Comparison of ENCODE assay signal across 8 cellular contexts in genomic region chr19:12778905-12779161, GRCh38. TPM values are rescaled to one million over a fixed set of nuclear protein-coding genes. Genes with fewer than 3 reads are reported as not detected.
DNase-seq lines count a peak whose midpoint lies in the region; ATAC-seq and TF ChIP-seq lines count a peak whose summit lies in the region.

No MANE protein-coding gene starts in this region.

- peak overlapping the region in 9 of 10 donors; percentile 84 to 97 (median 94) for H3K27ac Mint-ChIP-seq in naive thymus-derived CD8-positive, alpha-beta T cell

- H3K27ac ChIP-seq in AG04450 (ENCODE audit: low read depth, low read length): peak overlapping the region; percentile 98
- H3K27ac ChIP-seq in KOPT-K1 (ENCODE audit: low read depth, low read length, poor library complexity, severe bottlenecking): peak overlapping the region; percentile 82
- peak overlapping the region; percentile 90 for H3K27ac ChIP-seq in cingulate gyrus (ENCODE audit: low read depth, low read length)

- TF ChIP-seq CTCF in AG04450 (IDR thresholded peaks at IDR 0.05; ENCODE audit: low read depth, low read length): no peak

- H3K9me3 ChIP-seq in AG04450 (ENCODE audit: control insufficient read depth, insufficient read depth, low read length): peaks cover 3% of the 10 kb centered on the region; the same call in 1 of the 2 replicates
- no peaks in the 10 kb centered on the region for H3K9me3 ChIP-seq in KOPT-K1 (ENCODE audit: insufficient read depth, low read length, poor library complexity, severe bottlenecking)

- no peaks in the 10 kb centered on the region for H3K27me3 ChIP-seq in AG04450 (ENCODE audit: control insufficient read depth, insufficient read depth, low read length)

- DNase-seq in AG04450 (ENCODE audit: low read depth, low spot score) (no peak), mucosa of gallbladder (ENCODE audit: low spot score) (no peak), ACHN (no peak)
- no peak for DNase-seq in naive thymus-derived CD8-positive, alpha-beta T cell

- no peaks in the 10 kb centered on the region for H3K9me3 Mint-ChIP-seq in naive thymus-derived CD8-positive, alpha-beta T cell

- peak overlapping the region; percentile 79 to 88 (median 84) for H3K4me3 Mint-ChIP-seq in naive thymus-derived CD8-positive, alpha-beta T cell

- ATAC-seq in naive thymus-derived CD8-positive, alpha-beta T cell: no peak
- ATAC-seq in GM18867 (IDR thresholded peaks at IDR 0.05; ENCODE audit: unreplicated experiment): no peak
- ATAC-seq in activated CD4-positive, CD25-positive, alpha-beta regulatory T cell treated with anti-CD3 and anti-CD28 coated beads, Interleukin-2, amount 50 U/mL, for 24 hours: no peak

- H3K36me3 ChIP-seq in KOPT-K1 (ENCODE audit: insufficient read depth, low read length): no peaks in the 10 kb centered on the region

- in situ Hi-C loops in ACHN (cut with HindIII; ENCODE audit: low pct_ligation_motif_present, low pct_unique_long_range_greater_than_20kb, low sequenced_read_pairs): no loop called here

- peaks cover 20 to 51% (median 39%) of the 10 kb centered on the region in 4 donors for H3K4me1 Mint-ChIP-seq in naive thymus-derived CD8-positive, alpha-beta T cell

- CTCF ChIA-PET in AG04450 (lab: Charles Lee): interaction anchor here (0.9 to 7.5 kb wide), 6 partner anchors 10 to 69 kb away, joined by 3 to 92 read pairs (median 20); partner anchors contain the start of gene JUNB

- POLR2A ChIA-PET in AG04450 (lab: Yijun Ruan, JAX): interaction anchor here (0.7 to 2.9 kb wide), 5 partner anchors 10 to 32 kb away, joined by 3 to 157 read pairs (median 16); partner anchors contain the start of gene JUNB
- POLR2A ChIA-PET in naive thymus-derived CD8-positive, alpha-beta T cell (lab: Charles Lee): interaction anchor here (1.2 to 20.9 kb wide), 4 partner anchors 10 to 82 kb away, joined by 3 to 1021 read pairs (median 20); partner anchors contain the start of genes JUNB, PRDX2, RNASEH2A and THSD8

- H3K36me3 Mint-ChIP-seq in naive thymus-derived CD8-positive, alpha-beta T cell: no peaks in the 10 kb centered on the region

- peak overlapping the region; percentile 68 for H3K4me3 ChIP-seq in AG04450 (ENCODE audit: low read depth, low read length)

- H3K27me3 Mint-ChIP-seq in naive thymus-derived CD8-positive, alpha-beta T cell: no peaks in the 10 kb centered on the region

RNA-seq across cellular contexts. Expression of gene HOOK2, which starts 3.5 kb away (rescaled TPM):
- 5.5 and 6.4 TPM in 2 replicates for polyA plus RNA-seq in AG04450 (2011; rRNA removed)
- 4.7 and 5.7 TPM in 2 replicates for polyA minus RNA-seq in AG04450 (2011; rRNA and poly(A)+ RNA removed)
- 10 to 100 TPM; 25.2 to 27.0 TPM for total RNA-seq in naive thymus-derived CD8-positive, alpha-beta T cell
- 1 to 10 TPM; 3.0 to 4.3 (median 3.2) TPM for polyA plus RNA-seq in naive thymus-derived CD8-positive, alpha-beta T cell
- total RNA-seq in mucosa of gallbladder: 128 TPM

RNA-seq across cellular contexts. Expression of gene JUNB, which starts 12.5 kb away (rescaled TPM):
- 24.1 and 44.3 TPM in 2 replicates for polyA plus RNA-seq in AG04450 (2011; rRNA removed)
- 15.7 and 16.4 TPM in 2 replicates for polyA minus RNA-seq in AG04450 (2011; rRNA and poly(A)+ RNA removed)
- total RNA-seq in naive thymus-derived CD8-positive, alpha-beta T cell: 100 to 1,000 TPM in 1 of 2 experiments, 10 to 100 TPM in 1; 99.1 to 103 TPM
- polyA plus RNA-seq in naive thymus-derived CD8-positive, alpha-beta T cell: 1,000 to 10,000 TPM in 2 of 3 donors, 100 to 1,000 TPM in 1; 845 to 1,468 (median 1,203) TPM
- total RNA-seq in mucosa of gallbladder: 119 TPM

RNA-seq across cellular contexts. Expression of gene PRDX2, which starts 22.8 kb away (rescaled TPM):
- polyA plus RNA-seq in AG04450 (2011; rRNA removed): 187 and 237 TPM in 2 replicates
- 146 and 200 TPM in 2 replicates for polyA minus RNA-seq in AG04450 (2011; rRNA and poly(A)+ RNA removed)
- 100 to 1,000 TPM; 108 to 112 TPM for total RNA-seq in naive thymus-derived CD8-positive, alpha-beta T cell
- 100 to 1,000 TPM; 253 to 362 (median 333) TPM for polyA plus RNA-seq in naive thymus-derived CD8-positive, alpha-beta T cell
- total RNA-seq in mucosa of gallbladder: 319 TPM

RNA-seq across cellular contexts. Expression of gene THSD8, which starts 23.0 kb away (rescaled TPM):
- 1.6 and 2.4 TPM in 2 replicates for polyA plus RNA-seq in AG04450 (2011; rRNA removed)
- 0.74 TPM in 1 of 2 replicates, not detected in the other for polyA minus RNA-seq in AG04450 (2011; rRNA and poly(A)+ RNA removed)
- total RNA-seq in naive thymus-derived CD8-positive, alpha-beta T cell: 1 to 10 TPM in 1 of 2 experiments, not detected in 1; 1.1 TPM
- polyA plus RNA-seq in naive thymus-derived CD8-positive, alpha-beta T cell: 1 to 10 TPM in 2 of 3 donors, under 1 TPM in 1; 0.96 to 3.1 (median 1.0) TPM
- total RNA-seq in mucosa of gallbladder: 4.1 TPM

RNA-seq across cellular contexts. Expression of gene BEST2, which starts 27.2 kb away (rescaled TPM):
- polyA plus RNA-seq in AG04450 (2011; rRNA removed): not detected in 2 replicates
- polyA minus RNA-seq in AG04450 (2011; rRNA and poly(A)+ RNA removed): not detected in 2 replicates
- not detected for total RNA-seq in naive thymus-derived CD8-positive, alpha-beta T cell
- polyA plus RNA-seq in naive thymus-derived CD8-positive, alpha-beta T cell: not detected
- total RNA-seq in mucosa of gallbladder: not detected
